In genomic region chr7:80478683-80479082, GRCh38 we compare ENCODE assay signal across 1 cellular context.
TF ChIP-seq lines count a peak whose summit lies in the region.

No MANE protein-coding gene starts in this region.

TF ChIP-seq in GM23338, 12 proteins besides CTCF, POLR2A, EP300 and RAD21 (continued from another document):
- no peak for TF ChIP-seq ETS1 (IDR thresholded peaks at IDR 0.05)
- no peak for TF ChIP-seq POLR2AphosphoS5 (IDR thresholded peaks at IDR 0.05; ENCODE audit: low read depth)
- no peak for TF ChIP-seq JUNB (IDR thresholded peaks at IDR 0.05; ENCODE audit: unreplicated experiment)
- no peak for TF ChIP-seq ZNF331 (CRISPR knock-in tag; IDR thresholded peaks at IDR 0.05; ENCODE audit: low read depth)
- TF ChIP-seq, protein P1, sequence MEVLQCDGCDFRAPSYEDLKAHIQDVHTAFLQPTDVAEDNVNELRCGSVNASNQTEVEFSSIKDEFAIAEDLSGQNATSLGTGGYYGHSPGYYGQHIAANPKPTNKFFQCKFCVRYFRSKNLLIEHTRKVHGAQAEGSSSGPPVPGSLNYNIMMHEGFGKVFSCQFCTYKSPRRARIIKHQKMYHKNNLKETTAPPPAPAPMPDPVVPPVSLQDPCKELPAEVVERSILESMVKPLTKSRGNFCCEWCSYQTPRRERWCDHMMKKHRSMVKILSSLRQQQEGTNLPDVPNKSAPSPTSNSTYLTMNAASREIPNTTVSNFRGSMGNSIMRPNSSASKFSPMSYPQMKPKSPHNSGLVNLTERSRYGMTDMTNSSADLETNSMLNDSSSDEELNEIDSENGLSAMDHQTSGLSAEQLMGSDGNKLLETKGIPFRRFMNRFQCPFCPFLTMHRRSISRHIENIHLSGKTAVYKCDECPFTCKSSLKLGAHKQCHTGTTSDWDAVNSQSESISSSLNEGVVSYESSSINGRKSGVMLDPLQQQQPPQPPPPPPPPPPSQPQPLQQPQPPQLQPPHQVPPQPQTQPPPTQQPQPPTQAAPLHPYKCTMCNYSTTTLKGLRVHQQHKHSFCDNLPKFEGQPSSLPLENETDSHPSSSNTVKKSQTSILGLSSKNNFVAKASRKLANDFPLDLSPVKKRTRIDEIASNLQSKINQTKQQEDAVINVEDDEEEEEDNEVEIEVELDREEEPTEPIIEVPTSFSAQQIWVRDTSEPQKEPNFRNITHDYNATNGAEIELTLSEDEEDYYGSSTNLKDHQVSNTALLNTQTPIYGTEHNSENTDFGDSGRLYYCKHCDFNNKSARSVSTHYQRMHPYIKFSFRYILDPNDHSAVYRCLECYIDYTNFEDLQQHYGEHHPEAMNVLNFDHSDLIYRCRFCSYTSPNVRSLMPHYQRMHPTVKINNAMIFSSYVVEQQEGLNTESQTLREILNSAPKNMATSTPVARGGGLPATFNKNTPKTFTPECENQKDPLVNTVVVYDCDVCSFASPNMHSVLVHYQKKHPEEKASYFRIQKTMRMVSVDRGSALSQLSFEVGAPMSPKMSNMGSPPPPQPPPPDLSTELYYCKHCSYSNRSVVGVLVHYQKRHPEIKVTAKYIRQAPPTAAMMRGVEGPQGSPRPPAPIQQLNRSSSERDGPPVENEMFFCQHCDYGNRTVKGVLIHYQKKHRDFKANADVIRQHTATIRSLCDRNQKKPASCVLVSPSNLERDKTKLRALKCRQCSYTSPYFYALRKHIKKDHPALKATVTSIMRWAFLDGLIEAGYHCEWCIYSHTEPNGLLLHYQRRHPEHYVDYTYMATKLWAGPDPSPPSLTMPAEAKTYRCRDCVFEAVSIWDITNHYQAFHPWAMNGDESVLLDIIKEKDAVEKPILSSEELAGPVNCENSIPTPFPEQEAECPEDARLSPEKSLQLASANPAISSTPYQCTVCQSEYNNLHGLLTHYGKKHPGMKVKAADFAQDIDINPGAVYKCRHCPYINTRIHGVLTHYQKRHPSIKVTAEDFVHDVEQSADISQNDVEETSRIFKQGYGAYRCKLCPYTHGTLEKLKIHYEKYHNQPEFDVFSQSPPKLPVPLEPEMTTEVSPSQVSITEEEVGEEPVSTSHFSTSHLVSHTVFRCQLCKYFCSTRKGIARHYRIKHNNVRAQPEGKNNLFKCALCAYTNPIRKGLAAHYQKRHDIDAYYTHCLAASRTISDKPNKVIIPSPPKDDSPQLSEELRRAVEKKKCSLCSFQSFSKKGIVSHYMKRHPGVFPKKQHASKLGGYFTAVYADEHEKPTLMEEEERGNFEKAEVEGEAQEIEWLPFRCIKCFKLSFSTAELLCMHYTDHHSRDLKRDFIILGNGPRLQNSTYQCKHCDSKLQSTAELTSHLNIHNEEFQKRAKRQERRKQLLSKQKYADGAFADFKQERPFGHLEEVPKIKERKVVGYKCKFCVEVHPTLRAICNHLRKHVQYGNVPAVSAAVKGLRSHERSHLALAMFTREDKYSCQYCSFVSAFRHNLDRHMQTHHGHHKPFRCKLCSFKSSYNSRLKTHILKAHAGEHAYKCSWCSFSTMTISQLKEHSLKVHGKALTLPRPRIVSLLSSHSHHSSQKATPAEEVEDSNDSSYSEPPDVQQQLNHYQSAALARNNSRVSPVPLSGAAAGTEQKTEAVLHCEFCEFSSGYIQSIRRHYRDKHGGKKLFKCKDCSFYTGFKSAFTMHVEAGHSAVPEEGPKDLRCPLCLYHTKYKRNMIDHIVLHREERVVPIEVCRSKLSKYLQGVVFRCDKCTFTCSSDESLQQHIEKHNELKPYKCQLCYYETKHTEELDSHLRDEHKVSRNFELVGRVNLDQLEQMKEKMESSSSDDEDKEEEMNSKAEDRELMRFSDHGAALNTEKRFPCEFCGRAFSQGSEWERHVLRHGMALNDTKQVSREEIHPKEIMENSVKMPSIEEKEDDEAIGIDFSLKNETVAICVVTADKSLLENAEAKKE (CRISPR knock-in tag; IDR thresholded peaks at IDR 0.05), result no peak
- no peak for TF ChIP-seq EZH2 (IDR thresholded peaks at IDR 0.05; ENCODE audit: low read depth, unreplicated experiment)
- no peak for TF ChIP-seq CREB1 (CRISPR knock-in tag; IDR thresholded peaks at IDR 0.05; ENCODE audit: low read depth)
- no peak for TF ChIP-seq EZH2phosphoT487 (IDR thresholded peaks at IDR 0.05; ENCODE audit: unreplicated experiment)
